Comparison of ENCODE assay signal across 8 cellular contexts in the genomic region with DNA sequence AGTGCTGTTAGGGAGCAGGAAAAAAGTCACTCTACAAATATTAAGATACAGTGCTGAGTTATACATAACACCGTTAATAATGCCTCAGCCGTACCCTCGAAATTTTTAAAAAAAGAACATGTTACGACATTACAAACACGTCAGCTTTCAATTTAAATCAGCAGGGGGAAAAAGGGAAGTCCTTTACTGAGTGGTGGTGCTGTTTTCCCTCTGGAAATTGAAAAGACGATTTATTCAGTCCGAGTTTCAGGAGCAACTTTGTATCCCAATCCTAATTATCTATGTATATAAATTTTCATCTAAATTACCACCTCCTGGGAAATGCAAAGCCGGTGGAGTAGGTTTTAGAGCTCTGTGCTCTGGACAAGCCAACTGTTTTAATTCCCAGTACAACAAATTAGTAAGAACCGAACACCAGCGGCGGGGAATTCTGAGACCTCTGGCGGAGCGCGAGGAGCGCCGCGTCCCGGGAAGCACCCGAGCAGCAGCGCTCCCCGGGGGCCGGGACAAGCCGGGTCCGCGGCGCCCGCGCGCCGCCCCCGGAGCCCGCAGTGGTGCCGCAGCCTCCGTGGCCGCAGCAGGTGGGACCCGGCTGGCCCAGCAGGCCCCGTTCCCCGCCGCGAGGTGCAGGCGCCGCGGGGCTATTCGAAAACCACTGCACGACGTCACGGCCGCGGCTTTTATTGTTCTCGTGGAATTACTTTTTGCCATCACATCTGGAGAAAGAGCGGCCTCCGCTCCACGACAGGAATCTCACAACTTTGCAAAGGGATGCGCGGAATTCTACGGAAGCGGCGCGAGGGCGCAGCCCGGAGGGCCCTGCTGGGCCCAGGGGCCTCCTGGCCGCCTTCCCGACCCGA. TPM values are rescaled to one million over a fixed set of nuclear protein-coding genes. Genes with fewer than 3 reads are reported as not detected.
A peak's percentile ranks its signal among the peaks of the same experiment; 100 is the strongest.
DNase-seq lines count a peak whose midpoint lies in the region; ATAC-seq, FAIRE-seq and TF ChIP-seq lines count a peak whose summit lies in the region.

No MANE protein-coding gene starts in this region.

- H3K27ac ChIP-seq in RWPE2 (ENCODE audit: poor library complexity, severe bottlenecking) (peak overlapping the region; percentile 47), astrocyte (ENCODE audit: low read depth, low read length) (peak overlapping the region; percentile 71), hepatocyte (peak overlapping the region; percentile 1)

- H3K4me1 Mint-ChIP-seq in astrocyte (ENCODE audit: low read depth, unreplicated experiment) = peaks cover 8% of the 10 kb centered on the region

- no peaks in the 10 kb centered on the region for H3K36me3 Mint-ChIP-seq in astrocyte (ENCODE audit: low read depth, unreplicated experiment)

- no peaks in the 10 kb centered on the region for H3K9me3 ChIP-seq in RWPE2 (ENCODE audit: severe bottlenecking)
- H3K9me3 ChIP-seq in astrocyte (ENCODE audit: insufficient read depth, low read depth, low read length) = no peaks in the 10 kb centered on the region
- no peaks in the 10 kb centered on the region for H3K9me3 ChIP-seq in hepatocyte (ENCODE audit: low read depth)

- H4K20me1 ChIP-seq in astrocyte (ENCODE audit: insufficient read depth, low read length) (peaks cover 15% of the 10 kb centered on the region), hepatocyte (ENCODE audit: insufficient read depth, poor library complexity, severe bottlenecking) (no peaks in the 10 kb centered on the region)

- H3K27me3 ChIP-seq in RWPE2 (ENCODE audit: insufficient read depth, poor library complexity, severe bottlenecking) (no peaks in the 10 kb centered on the region), astrocyte (ENCODE audit: insufficient read depth, low read length) (no peaks in the 10 kb centered on the region), hepatocyte (peaks cover 11% of the 10 kb centered on the region)

- FAIRE-seq in astrocyte (lab: Jason Lieb, UNC) = no peak

- peak overlapping the region; percentile 87 for H3K4me3 Mint-ChIP-seq in astrocyte (ENCODE audit: unreplicated experiment)

- H3K4me1 ChIP-seq in RWPE2 (ENCODE audit: insufficient read depth, poor library complexity, severe bottlenecking) (peaks cover 38% of the 10 kb centered on the region), astrocyte (ENCODE audit: insufficient read depth, low read length) (peaks cover 11% of the 10 kb centered on the region), hepatocyte (ENCODE audit: insufficient read depth) (no peaks in the 10 kb centered on the region)

- no peaks in the 10 kb centered on the region for H3K9me3 Mint-ChIP-seq in astrocyte (ENCODE audit: unreplicated experiment)

- TF ChIP-seq CTCF in RWPE2 (IDR thresholded peaks at IDR 0.05; ENCODE audit: poor library complexity, severe bottlenecking) (no peak), astrocyte (IDR thresholded peaks at IDR 0.05; ENCODE audit: insufficient read depth, low read depth, low read length) (peak; percentile 4), hepatocyte (IDR thresholded peaks at IDR 0.05; ENCODE audit: poor library complexity) (no peak), retinal pigment epithelial cell (conservative IDR thresholded peaks at IDR 0.05; ENCODE audit: low read depth, low read length) (peak; percentile 1)

- peaks cover 15% of the 10 kb centered on the region for H3K27me3 Mint-ChIP-seq in astrocyte (ENCODE audit: low read depth, unreplicated experiment)

- ATAC-seq in GM19025 (IDR thresholded peaks at IDR 0.05; ENCODE audit: low read depth, unreplicated experiment) (peak; percentile 14), HG03354 (IDR thresholded peaks at IDR 0.05; ENCODE audit: poor library complexity, severe bottlenecking, unreplicated experiment) (peak; percentile 25), RWPE2 (ENCODE audit: low read depth) (peak; percentile 1; the same call in 1 of the 3 replicates)

- peaks cover 56% of the 10 kb centered on the region for H3K79me2 ChIP-seq in astrocyte (ENCODE audit: insufficient read depth, low read length)
- peaks cover 2% of the 10 kb centered on the region for H3K79me2 ChIP-seq in hepatocyte

- H3K4me3 ChIP-seq in RWPE2 (ENCODE audit: severe bottlenecking) (peak overlapping the region; percentile 95), astrocyte (ENCODE audit: insufficient read depth, low read depth, low read length) (peak overlapping the region; percentile 82), hepatocyte (peak overlapping the region; percentile 20), retinal pigment epithelial cell (ENCODE audit: low read length) (peak overlapping the region; percentile 76)

- no peaks in the 10 kb centered on the region for H3K9me2 ChIP-seq in hepatocyte (replicated peaks; ENCODE audit: insufficient read depth)

- 1% methylated on average over 64 of the region's 64 CpGs for WGBS in hepatocyte (ENCODE audit: low lambda C conversion rate, missing lambda C conversion rate)

- DNase-seq in Ammon's horn (ENCODE audit: low spot score) (peak; percentile 17), RWPE2 (ENCODE audit: low spot score) (no peak), astrocyte (ENCODE audit: low read depth) (peak; percentile 37), hepatocyte (ENCODE audit: low spot score) (peak; percentile 56), retinal pigment epithelial cell (ENCODE audit: low read depth) (no peak), epidermal melanocyte (ENCODE audit: insufficient read length, low spot score) (no peak)

- H3K36me3 ChIP-seq in RWPE2 (ENCODE audit: low read depth) (no peaks in the 10 kb centered on the region), astrocyte (ENCODE audit: insufficient read depth, low read length) (no peaks in the 10 kb centered on the region), hepatocyte (replicated peaks; ENCODE audit: insufficient read depth, low read depth) (no peaks in the 10 kb centered on the region)

- peak overlapping the region; percentile 87 for H3K9ac ChIP-seq in astrocyte (ENCODE audit: low read length)

- H2AFZ ChIP-seq in astrocyte (ENCODE audit: low read depth, low read length) = peak overlapping the region; percentile 79
- peak overlapping the region; percentile 64 for H2AFZ ChIP-seq in hepatocyte

- H3K27ac Mint-ChIP-seq in astrocyte (ENCODE audit: unreplicated experiment) = peak overlapping the region; percentile 2

- H3K4me2 ChIP-seq in astrocyte (ENCODE audit: low read length) (peak overlapping the region; percentile 99), hepatocyte (peak overlapping the region; percentile 84)

RNA-seq across cellular contexts. Expression of gene NETO2, which starts 1.0 kb away (rescaled TPM):
- 10.8 and 17.1 TPM in 2 replicates for total RNA-seq in astrocyte
- total RNA-seq in hepatocyte = 11.0 and 15.2 TPM in 2 replicates
- 7.1 and 7.8 TPM in 2 replicates for polyA plus RNA-seq in hepatocyte

Comparison
In these comparisons a context has a peak if more than half of its experiments do, and no peak if none do; other contexts are left out.
1. DNase-seq: peak in Ammon's horn (single experiment), astrocyte (single experiment) and hepatocyte (single experiment); none in RWPE2 (single experiment), retinal pigment epithelial cell (single experiment) and epidermal melanocyte (single experiment).
2. H3K27ac ChIP-seq: peak in every context shown above with its lines; median percentile 71 in astrocyte; 47 in RWPE2; 1 in hepatocyte.
3. H3K4me3 ChIP-seq: peak in every context shown above with its lines; median percentile 95 in RWPE2; 82 in astrocyte; 76 in retinal pigment epithelial cell; 20 in hepatocyte.
4. CTCF ChIP-seq: peak in astrocyte (single experiment) and retinal pigment epithelial cell (single experiment); none in RWPE2 (single experiment) and hepatocyte (single experiment).
5. Peak in every context shown above with its lines, with median percentiles within 50 percentile points of each other: ATAC-seq.